23 cellular contexts compared by ENCODE assay signal in genomic region chr11:134575504-134576230, GRCh38.
DNase-seq lines count a peak whose midpoint lies in the region; ATAC-seq and TF ChIP-seq lines count a peak whose summit lies in the region.
"Had no signal": no experiment of that assay in that cellular context is flagged by ENCODE, and none has a peak within 500 bp of the region (broad histone marks: within the 10 kb centered on the region; RNA-seq: fewer than 3 reads in every experiment).

No MANE protein-coding gene starts in this region.

- no peaks in the 10 kb centered on the region for H3K4me1 Mint-ChIP-seq in activated CD8-positive, alpha-beta memory T cell treated with anti-CD3 and anti-CD28 coated beads, Interleukin-2, amount 10 ng/mL, durations not matched to agents 7 days and 5 days
- peaks cover 20% of the 10 kb centered on the region for H3K4me1 Mint-ChIP-seq in WTC11
- no peaks in the 10 kb centered on the region for H3K4me1 Mint-ChIP-seq in stimulated activated memory B cell treated with anti-CD40 and anti-IgM and Interleukin-4, amounts not matched to agents 10 μg/mL and 1 μg/mL and 100 μg/mL, for 72 hours
- H3K4me1 Mint-ChIP-seq: B cell; CD4-positive, CD25-positive, alpha-beta regulatory T cell had no signal

- peak; percentile 31 for DNase-seq in activated CD8-positive, alpha-beta memory T cell treated with anti-CD3 and anti-CD28 coated beads, Interleukin-2, amount 10 ng/mL, durations not matched to agents 7 days and 5 days
- no peak for DNase-seq in activated CD8-positive, alpha-beta memory T cell treated with anti-CD3 and anti-CD28 coated beads, Interleukin-2, amount 50 U/mL, for 48 hours
- DNase-seq in WTC11 (ENCODE audit: low spot score) (no peak), left lobe of liver (ENCODE audit: low spot score) (peak; percentile 22)
- peak; percentile 7 for DNase-seq in stimulated activated CD8-positive, alpha-beta memory T cell treated with anti-CD3 and anti-CD28 coated beads, Interleukin-4, amount 100 ng/mL, for 48 hours
- DNase-seq: CD4-positive, CD25-positive, alpha-beta regulatory T cell; DMS79; KG1; NCI-H1092; NCI-H1436; NCI-H2029; NCI-H226; NCI-H510A treated with DMSO at 0.1 percent for 48 hours; NCI-H774; SJCRH30 had no signal

- ATAC-seq in activated CD8-positive, alpha-beta memory T cell treated with anti-CD3 and anti-CD28 coated beads, Interleukin-2, amount 10 ng/mL, durations not matched to agents 7 days and 5 days: no peak
- ATAC-seq in WTC11 (peak; percentile 43), left lobe of liver (no peak), GM19328 (IDR thresholded peaks at IDR 0.05; ENCODE audit: unreplicated experiment) (no peak), GM18867 (IDR thresholded peaks at IDR 0.05; ENCODE audit: unreplicated experiment) (no peak)
- ATAC-seq in stimulated activated memory B cell treated with anti-CD40 and anti-IgM and Interleukin-4, amounts not matched to agents 10 μg/mL and 1 μg/mL and 100 μg/mL, for 72 hours: no peak
- ATAC-seq: A549, GM12878, GM23338, HCT116 had no signal

- no peak overlapping the region for H3K27ac Mint-ChIP-seq in activated CD8-positive, alpha-beta memory T cell treated with anti-CD3 and anti-CD28 coated beads, Interleukin-2, amount 10 ng/mL, durations not matched to agents 7 days and 5 days
- H3K27ac Mint-ChIP-seq in WTC11: no peak overlapping the region
- H3K27ac Mint-ChIP-seq in stimulated activated memory B cell treated with anti-CD40 and anti-IgM and Interleukin-4, amounts not matched to agents 10 μg/mL and 1 μg/mL and 100 μg/mL, for 72 hours: no peak overlapping the region
- H3K27ac Mint-ChIP-seq: B cell; CD4-positive, CD25-positive, alpha-beta regulatory T cell; GM23338 had no signal

- H3K9me3 Mint-ChIP-seq in activated CD8-positive, alpha-beta memory T cell treated with anti-CD3 and anti-CD28 coated beads, Interleukin-2, amount 10 ng/mL, durations not matched to agents 7 days and 5 days (ENCODE audit: low read depth): no peaks in the 10 kb centered on the region
- H3K9me3 Mint-ChIP-seq in WTC11: no peaks in the 10 kb centered on the region
- no peaks in the 10 kb centered on the region for H3K9me3 Mint-ChIP-seq in stimulated activated memory B cell treated with anti-CD40 and anti-IgM and Interleukin-4, amounts not matched to agents 10 μg/mL and 1 μg/mL and 100 μg/mL, for 72 hours
- H3K9me3 Mint-ChIP-seq: CD4-positive, CD25-positive, alpha-beta regulatory T cell; GM23338 had no signal

- H3K27me3 Mint-ChIP-seq in activated CD8-positive, alpha-beta memory T cell treated with anti-CD3 and anti-CD28 coated beads, Interleukin-2, amount 10 ng/mL, durations not matched to agents 7 days and 5 days: peaks cover 16% of the 10 kb centered on the region
- H3K27me3 Mint-ChIP-seq in WTC11 (ENCODE audit: low read depth): no peaks in the 10 kb centered on the region; the same call in 1 of the 2 replicates
- H3K27me3 Mint-ChIP-seq in stimulated activated memory B cell treated with anti-CD40 and anti-IgM and Interleukin-4, amounts not matched to agents 10 μg/mL and 1 μg/mL and 100 μg/mL, for 72 hours: peaks cover 25% of the 10 kb centered on the region

- POLR2A ChIA-PET in WTC11 (lab: Charles Lee): no interaction called here

- no peaks in the 10 kb centered on the region for H3K36me3 Mint-ChIP-seq in activated CD8-positive, alpha-beta memory T cell treated with anti-CD3 and anti-CD28 coated beads, Interleukin-2, amount 10 ng/mL, durations not matched to agents 7 days and 5 days
- H3K36me3 Mint-ChIP-seq in WTC11: no peaks in the 10 kb centered on the region
- no peaks in the 10 kb centered on the region for H3K36me3 Mint-ChIP-seq in stimulated activated memory B cell treated with anti-CD40 and anti-IgM and Interleukin-4, amounts not matched to agents 10 μg/mL and 1 μg/mL and 100 μg/mL, for 72 hours
- H3K36me3 Mint-ChIP-seq: CD4-positive, CD25-positive, alpha-beta regulatory T cell had no signal

- no peak for TF ChIP-seq CTCF in WTC11 (IDR thresholded peaks at IDR 0.05)

- H3K4me3 Mint-ChIP-seq in activated CD8-positive, alpha-beta memory T cell treated with anti-CD3 and anti-CD28 coated beads, Interleukin-2, amount 10 ng/mL, durations not matched to agents 7 days and 5 days: no peak overlapping the region
- H3K4me3 Mint-ChIP-seq in WTC11: no peak overlapping the region
- H3K4me3 Mint-ChIP-seq in stimulated activated memory B cell treated with anti-CD40 and anti-IgM and Interleukin-4, amounts not matched to agents 10 μg/mL and 1 μg/mL and 100 μg/mL, for 72 hours: no peak overlapping the region
- H3K4me3 Mint-ChIP-seq: B cell; CD4-positive, CD25-positive, alpha-beta regulatory T cell; GM23338 had no signal

- CTCF ChIA-PET in activated CD8-positive, alpha-beta memory T cell treated with anti-CD3 and anti-CD28 coated beads, Interleukin-2, amount 10 ng/mL, durations not matched to agents 7 days and 5 days (lab: Charles Lee): no interaction called here
- CTCF ChIA-PET in WTC11 (lab: Charles Lee): interaction anchor here (0.8 kb wide), 1 partner anchor 9 kb away, joined by 3 read pairs; no protein-coding TSS in a partner anchor

TF ChIP-seq in WTC11, 78 proteins besides CTCF, POLR2A, EP300 and RAD21:
- 0 out of 2 replicates have a peak, but pooled peaks have one; percentile 44 for TF ChIP-seq ZNF423 (CRISPR knock-in tag; IDR thresholded peaks at IDR 0.05)
- TF ChIP-seq RORB (CRISPR knock-in tag; IDR thresholded peaks at IDR 0.05): no peak
TF ChIP-seq in WTC11: peak in this region for 1.

Comparison
In these comparisons a context has a peak if more than half of its experiments do, and no peak if none do; other contexts are left out.
1. DNase-seq: peak in activated CD8-positive, alpha-beta memory T cell treated with anti-CD3 and anti-CD28 coated beads, Interleukin-2, amount 10 ng/mL, durations not matched to agents 7 days and 5 days (single experiment), left lobe of liver (single experiment) and stimulated activated CD8-positive, alpha-beta memory T cell treated with anti-CD3 and anti-CD28 coated beads, Interleukin-4, amount 100 ng/mL, for 48 hours (single experiment); none in activated CD8-positive, alpha-beta memory T cell treated with anti-CD3 and anti-CD28 coated beads, Interleukin-2, amount 50 U/mL, for 48 hours (single experiment) and WTC11 (single experiment).